In genomic region chr1:110155878-110156522, GRCh38 we compare ENCODE assay signal across 10 cellular contexts. TPM values are rescaled to one million over a fixed set of nuclear protein-coding genes. Genes with fewer than 3 reads are reported as not detected.
DNase-seq lines count a peak whose midpoint lies in the region; ATAC-seq and TF ChIP-seq lines count a peak whose summit lies in the region.
"Had no signal": no experiment of that assay in that cellular context is flagged by ENCODE, and none has a peak within 500 bp of the region (broad histone marks: within the 10 kb centered on the region; RNA-seq: fewer than 3 reads in every experiment).

No MANE protein-coding gene starts in this region.

- H3K36me3 Mint-ChIP-seq in endodermal cell (ENCODE audit: low read depth): no peaks in the 10 kb centered on the region

- H3K9ac ChIP-seq in endodermal cell (ENCODE audit: extremely low read depth, low read length, poor library complexity, severe bottlenecking): no peak overlapping the region
- H3K9ac ChIP-seq: parathyroid adenoma had no signal

- no peak overlapping the region for H3K4me3 Mint-ChIP-seq in endodermal cell
- H3K4me3 Mint-ChIP-seq: T-helper 1 cell treated with Interleukin-12 subunit alpha and Interleukin-12 subunit beta and Interleukin-4 antibody, amounts not matched to agents 30 μg/mL and 1 μg/mL, for 36 hours had no signal

- peaks cover 76% of the 10 kb centered on the region for H3K27me3 Mint-ChIP-seq in endodermal cell (ENCODE audit: insufficient read depth)

- H3K27me3 ChIP-seq in endodermal cell (ENCODE audit: control insufficient read depth, insufficient read depth, low read length, poor library complexity, severe bottlenecking): peaks cover 77% of the 10 kb centered on the region

- no peaks in the 10 kb centered on the region for H3K4me1 ChIP-seq in endodermal cell (ENCODE audit: control insufficient read depth, insufficient read depth, low read length)
- H3K4me1 ChIP-seq: parathyroid adenoma had no signal

- H3K27ac ChIP-seq in endodermal cell (ENCODE audit: low read depth, low read length): no peak overlapping the region
- H3K27ac ChIP-seq: parathyroid adenoma had no signal

- no peak overlapping the region for H3K27ac Mint-ChIP-seq in endodermal cell
- H3K27ac Mint-ChIP-seq: T-helper 1 cell treated with Interleukin-12 subunit alpha and Interleukin-12 subunit beta and Interleukin-4 antibody, amounts not matched to agents 30 μg/mL and 1 μg/mL, for 36 hours had no signal

- ATAC-seq in omental fat pad (ENCODE audit: low FRiP score) (no peak), GM21447 (IDR thresholded peaks at IDR 0.05; ENCODE audit: unreplicated experiment) (no peak)

- no peaks in the 10 kb centered on the region for H3K4me1 Mint-ChIP-seq in endodermal cell

- no peak for TF ChIP-seq CTCF in endodermal cell (conservative IDR thresholded peaks at IDR 0.05)
- no peak for TF ChIP-seq CTCF in omental fat pad (IDR thresholded peaks at IDR 0.05)

- no peaks in the 10 kb centered on the region for H3K36me3 ChIP-seq in endodermal cell (ENCODE audit: control insufficient read depth, insufficient read depth, low read length)

- no peaks in the 10 kb centered on the region for H3K9me3 ChIP-seq in endodermal cell (ENCODE audit: control insufficient read depth, low read length)

- DNase-seq in activated gamma-delta T cell treated with Interleukin-2 at 50 U/mL for 16 hours (peak; percentile 45), activated gamma-delta T cell (lab: John Stamatoyannopoulos, UW) (no peak), endodermal cell (peak; percentile 97), omental fat pad (ENCODE audit: low spot score) (peak; percentile 43), G401 (ENCODE audit: low spot score) (no peak), GF-D8 (lab: John Stamatoyannopoulos, UW) (no peak)
- DNase-seq in activated CD4-positive, alpha-beta T cell treated with anti-CD3 and anti-CD28 coated beads for 1 hour: peak; percentile 15

- no peak overlapping the region for H3K4me3 ChIP-seq in endodermal cell (ENCODE audit: low read length)

- in situ Hi-C loops in G401 (cut with HindIII; ENCODE audit: low sequenced_read_pairs): no loop called here

- WGBS in endodermal cell (ENCODE audit: insufficient coverage in 1 of 2, insufficient read length in 1 of 2), 2 experiments: 16 to 27% methylated on average over 6 to 7 of the region's 7 CpGs

- H3K9me3 Mint-ChIP-seq in endodermal cell: no peaks in the 10 kb centered on the region
- H3K9me3 Mint-ChIP-seq: T-helper 1 cell treated with Interleukin-12 subunit alpha and Interleukin-12 subunit beta and Interleukin-4 antibody, amounts not matched to agents 30 μg/mL and 1 μg/mL, for 36 hours had no signal

RNA-seq across cellular contexts. Expression of gene SLC6A17, which starts 5.7 kb away (rescaled TPM):
- under 1 TPM in 1 of 2 donors, not detected in 1; 0.07 TPM for total RNA-seq in endodermal cell
- 0.32 TPM for polyA plus RNA-seq in endodermal cell (2013, experiment 1 of 2)
- polyA plus RNA-seq in endodermal cell (2013, experiment 2 of 2): 0.21 TPM
- under 1 TPM in 3 of 4 donors, not detected in 1; 0.06 to 0.19 (median 0.12) TPM for total RNA-seq in omental fat pad
- 0.92 and 1.3 TPM in 2 replicates for total RNA-seq in G401 (2014; rRNA removed; shearing (Covaris generic))

RNA-seq across cellular contexts. Expression of gene UBL4B, which starts 43.8 kb away (rescaled TPM):
- total RNA-seq in endodermal cell: not detected
- not detected for polyA plus RNA-seq in endodermal cell (2013, experiment 1 of 2)
- polyA plus RNA-seq in endodermal cell (2013, experiment 2 of 2): not detected
- total RNA-seq in omental fat pad: under 1 TPM in 2 of 4 donors, not detected in 2; 0.46 to 0.63 TPM
- not detected in 2 replicates for total RNA-seq in G401 (2014; rRNA removed; shearing (Covaris generic))

RNA-seq across cellular contexts. Expression of gene KCNC4, which starts 54.1 kb away (rescaled TPM):
- total RNA-seq in endodermal cell: 10 to 100 TPM in 1 of 2 donors, 1 to 10 TPM in 1; 7.6 to 10.2 TPM
- polyA plus RNA-seq in endodermal cell (2013, experiment 1 of 2): 5.3 TPM
- polyA plus RNA-seq in endodermal cell (2013, experiment 2 of 2): 4.8 TPM
- 10 to 100 TPM in 1 of 4 donors, 1 to 10 TPM in 3; 4.4 to 12.0 (median 6.7) TPM for total RNA-seq in omental fat pad
- 4.8 and 5.9 TPM in 2 replicates for total RNA-seq in G401 (2014; rRNA removed; shearing (Covaris generic))

Comparison
In these comparisons a context has a peak if more than half of its experiments do, and no peak if none do; other contexts are left out.
1. DNase-seq: peak in activated gamma-delta T cell treated with Interleukin-2 at 50 U/mL for 16 hours (single experiment), activated CD4-positive, alpha-beta T cell treated with anti-CD3 and anti-CD28 coated beads for 1 hour (single experiment), endodermal cell (single experiment) and omental fat pad (single experiment); none in activated gamma-delta T cell (single experiment), G401 (single experiment) and GF-D8 (single experiment).